Comparison of ENCODE assay signal across 8 cellular contexts in the genomic region with DNA sequence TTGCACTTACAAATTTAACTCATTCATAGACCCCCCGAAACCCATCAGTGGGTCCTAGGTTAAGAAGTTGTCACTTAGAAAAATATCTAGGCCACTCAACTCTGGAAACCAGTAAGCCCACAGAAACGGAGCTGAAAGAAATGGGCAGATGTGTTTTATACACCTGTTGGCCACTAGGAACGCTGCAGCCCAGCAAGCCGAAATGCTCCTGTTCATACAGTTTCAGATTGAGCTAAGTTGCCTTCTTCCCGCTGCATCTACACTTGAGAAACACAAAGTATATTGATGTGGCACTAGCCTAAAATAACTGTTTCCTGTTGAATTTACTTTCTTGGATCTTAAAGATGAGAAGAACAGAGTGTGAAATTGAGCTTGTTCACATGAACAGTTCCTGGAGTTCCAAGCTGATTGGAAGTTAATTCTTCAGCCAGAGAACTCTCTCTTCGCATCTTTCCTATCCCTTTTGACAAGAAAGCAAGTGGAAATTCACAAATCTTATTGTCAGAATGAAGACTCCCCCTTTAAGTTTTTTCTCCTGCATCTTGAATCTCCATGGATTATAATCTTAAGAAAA.
A peak's percentile ranks its signal among the peaks of the same experiment; 100 is the strongest.
DNase-seq lines count a peak whose midpoint lies in the region; ATAC-seq, FAIRE-seq and TF ChIP-seq lines count a peak whose summit lies in the region.

No MANE protein-coding gene starts in this region.

- FAIRE-seq in H54 (lab: Jason Lieb, UNC), result peak; percentile 90

- no peak overlapping the region for H3K4me3 ChIP-seq in iPS DF 6.9 (ENCODE audit: low read length)

- peak; percentile 43 for DNase-seq in Right ventricle myocardium superior
- DNase-seq in cardiac septum (ENCODE audit: low spot score), result no peak
- DNase-seq in H54 (ENCODE audit: insufficient read length, low spot score), result peak; percentile 9
- DNase-seq in NCI-H1694 (lab: John Stamatoyannopoulos, UW), result peak; percentile 17
- peak; percentile 20 for DNase-seq in amniotic epithelial cell (ENCODE audit: low read depth)
- DNase-seq in iPS DF 6.9 (ENCODE audit: low read depth, low spot score), result peak; percentile 4
- peak; percentile 1 to 5 for DNase-seq in stimulated activated CD8-positive, alpha-beta memory T cell treated with anti-CD3 and anti-CD28 coated beads, Interleukin-15, amount 100 ng/mL, for 48 hours (ENCODE audit: low read depth in 2 of 2)
- DNase-seq in SKM-1 treated with dmso at 0.1 percent for 144 hours (lab: John Stamatoyannopoulos, UW; ENCODE audit: unreplicated experiment), result no peak

- ATAC-seq in Right ventricle myocardium superior (ENCODE audit: poor library complexity), result no peak

- no peak for TF ChIP-seq POLR2A in H54 (IDR thresholded peaks at IDR 0.05; ENCODE audit: low read depth, low read length)

- H3K27me3 ChIP-seq in iPS DF 6.9 (ENCODE audit: control insufficient read depth, insufficient read depth, low read length), result no peaks in the 10 kb centered on the region

- H3K4me1 ChIP-seq in iPS DF 6.9 (ENCODE audit: control insufficient read depth, insufficient read depth, low read length), result no peaks in the 10 kb centered on the region

- intact Hi-C loops in Right ventricle myocardium superior (cut with DNase I), result no loop called here
- intact Hi-C loops in cardiac septum (cut with DNase I), result no loop called here

- no peaks in the 10 kb centered on the region for H3K9me3 ChIP-seq in iPS DF 6.9 (ENCODE audit: control insufficient read depth, insufficient read depth, low read length)

- WGBS in iPS DF 6.9 (ENCODE audit: insufficient coverage, insufficient read length), result no CpG with 5 or more reads among the region's 6 CpGs

- H3K27ac ChIP-seq in iPS DF 6.9 (ENCODE audit: low read length), result no peak overlapping the region

- H3K36me3 ChIP-seq in iPS DF 6.9 (ENCODE audit: control insufficient read depth, insufficient read depth, low read length), result no peaks in the 10 kb centered on the region

Comparison
In these comparisons a context has a peak if more than half of its experiments do, and no peak if none do; other contexts are left out.
1. DNase-seq: peak in Right ventricle myocardium superior (single experiment), H54 (single experiment), NCI-H1694 (single experiment), amniotic epithelial cell (single experiment), iPS DF 6.9 (single experiment) and stimulated activated CD8-positive, alpha-beta memory T cell treated with anti-CD3 and anti-CD28 coated beads, Interleukin-15, amount 100 ng/mL, for 48 hours (2 of 2); none in cardiac septum (single experiment) and SKM-1 treated with dmso at 0.1 percent for 144 hours (single experiment).